Comparison of ENCODE assay signal across 20 cellular contexts in the genomic region with DNA sequence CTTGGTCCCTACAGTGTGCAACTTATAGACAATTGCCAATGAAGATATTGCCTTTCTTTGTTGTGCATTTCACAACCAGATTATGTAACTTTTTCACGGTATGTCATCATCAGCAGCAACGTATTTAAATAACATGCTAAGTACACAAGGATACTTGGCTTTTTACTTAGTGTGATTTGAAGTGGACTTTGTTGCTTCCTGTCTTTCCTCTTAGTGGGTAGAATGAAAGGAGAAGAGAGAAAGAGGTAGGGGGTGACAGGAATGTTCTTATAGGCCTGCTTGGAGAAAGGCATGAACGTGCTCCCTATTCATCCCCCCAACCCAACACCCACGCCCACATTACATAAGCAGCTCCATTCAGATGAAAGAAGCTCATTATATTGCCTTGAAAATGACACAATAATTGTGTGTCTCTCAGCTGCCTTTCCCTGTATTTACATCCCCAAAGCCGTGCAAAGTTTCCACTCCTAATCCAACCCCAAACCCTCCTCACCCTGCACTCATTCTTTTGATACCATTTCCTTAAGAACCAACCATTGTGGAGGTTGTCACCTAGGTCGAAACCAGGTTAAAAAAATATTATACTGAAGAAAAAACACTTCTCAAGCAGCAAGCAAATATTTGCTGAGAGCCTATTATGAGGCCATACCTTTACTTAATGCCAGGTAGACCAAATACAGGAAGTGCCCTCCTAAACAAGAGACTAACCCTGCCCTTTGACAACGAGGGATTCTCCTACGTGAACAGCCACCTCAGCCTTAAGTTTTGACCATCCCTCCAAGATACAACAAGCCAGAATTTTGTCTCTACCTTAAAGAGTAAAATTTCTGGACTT. TPM values are rescaled to one million over a fixed set of nuclear protein-coding genes. Genes with fewer than 3 reads are reported as not detected.
DNase-seq lines count a peak whose midpoint lies in the region; ATAC-seq and TF ChIP-seq lines count a peak whose summit lies in the region.
"Had no signal": no experiment of that assay in that cellular context is flagged by ENCODE, and none has a peak within 500 bp of the region (broad histone marks: within the 10 kb centered on the region; RNA-seq: fewer than 3 reads in every experiment).

No MANE protein-coding gene starts in this region.

- H3K36me3 ChIP-seq in mucosa of rectum (ENCODE audit: control insufficient read depth in 2 of 2, insufficient read depth in 2 of 2, low read length in 2 of 2): no peaks in the 10 kb centered on the region
- H3K36me3 ChIP-seq: BLaER1, gastrocnemius medialis, upper lobe of left lung had no signal

- peaks cover 0 to 2% of the 10 kb centered on the region in 2 donors for H3K4me1 ChIP-seq in mucosa of rectum (ENCODE audit: control insufficient read depth in 2 of 2, insufficient read depth in 2 of 2, low read length in 2 of 2)
- H3K4me1 ChIP-seq: BLaER1, gastrocnemius medialis had no signal

- BruUV-seq in Calu3 (replicated peaks; lab: Mats Ljungman, UMichigan): no TSS peak

- H3K27ac Mint-ChIP-seq in Calu3 (ENCODE audit: unreplicated experiment) (peak overlapping the region; percentile 85), natural killer cell (no peak overlapping the region)
- no peak overlapping the region for H3K27ac Mint-ChIP-seq in activated T-helper 17 cell treated with anti-CD3 and anti-CD28 coated beads, Interleukin-2, amount 50 U/mL, for 72 hours
- H3K27ac Mint-ChIP-seq: activated CD4-positive, alpha-beta T cell treated with anti-CD3 and anti-CD28 coated beads, Interleukin-2, amount 10 ng/mL, durations not matched to agents 7 days and 5 days had no signal

- CTCF ChIA-PET in Calu3 (lab: Charles Lee): no interaction called here

- TF ChIP-seq CTCF in Calu3 (IDR thresholded peaks at IDR 0.05; ENCODE audit: unreplicated experiment): no peak
- TF ChIP-seq CTCF in natural killer cell (IDR thresholded peaks at IDR 0.05): no peak

- peaks cover 21% of the 10 kb centered on the region for H3K4me1 Mint-ChIP-seq in Calu3 (ENCODE audit: low read depth, unreplicated experiment)
- H3K4me1 Mint-ChIP-seq in natural killer cell: no peaks in the 10 kb centered on the region
- no peaks in the 10 kb centered on the region for H3K4me1 Mint-ChIP-seq in activated T-helper 17 cell treated with anti-CD3 and anti-CD28 coated beads, Interleukin-2, amount 50 U/mL, for 72 hours
- H3K4me1 Mint-ChIP-seq: activated CD4-positive, alpha-beta T cell treated with anti-CD3 and anti-CD28 coated beads, Interleukin-2, amount 10 ng/mL, durations not matched to agents 7 days and 5 days had no signal

- peak overlapping the region in 1 of 2 donors; percentile 30 for H3K4me3 ChIP-seq in mucosa of rectum (ENCODE audit: low read length in 2 of 2)
- H3K4me3 ChIP-seq: BLaER1, gastrocnemius medialis, upper lobe of left lung had no signal

- H3K9ac ChIP-seq in mucosa of rectum (ENCODE audit: low read depth in 1 of 2, low read length in 2 of 2): no peak overlapping the region
- H3K9ac ChIP-seq: BLaER1, KMS-11 had no signal

- H3K9me3 Mint-ChIP-seq in Calu3 (ENCODE audit: low read depth, unreplicated experiment): peaks cover 2% of the 10 kb centered on the region
- no peaks in the 10 kb centered on the region for H3K9me3 Mint-ChIP-seq in natural killer cell
- H3K9me3 Mint-ChIP-seq in activated T-helper 17 cell treated with anti-CD3 and anti-CD28 coated beads, Interleukin-2, amount 50 U/mL, for 72 hours: peaks cover 5% of the 10 kb centered on the region
- H3K9me3 Mint-ChIP-seq: activated T-cell treated with anti-CD3 and anti-CD28 coated beads, Interleukin-2, amount 50 U/mL, for 24 hours had no signal

- no peak overlapping the region for H3K4me3 Mint-ChIP-seq in Calu3 (ENCODE audit: low read depth, unreplicated experiment)
- no peak overlapping the region for H3K4me3 Mint-ChIP-seq in natural killer cell
- H3K4me3 Mint-ChIP-seq in activated T-helper 17 cell treated with anti-CD3 and anti-CD28 coated beads, Interleukin-2, amount 50 U/mL, for 72 hours: no peak overlapping the region
- H3K4me3 Mint-ChIP-seq: activated CD4-positive, alpha-beta T cell treated with anti-CD3 and anti-CD28 coated beads, Interleukin-2, amount 10 ng/mL, durations not matched to agents 7 days and 5 days; activated T-cell treated with anti-CD3 and anti-CD28 coated beads, Interleukin-2, amount 50 U/mL, for 24 hours had no signal

- no peaks in the 10 kb centered on the region for H3K27me3 ChIP-seq in mucosa of rectum (ENCODE audit: control insufficient read depth in 2 of 2, insufficient read depth in 2 of 2, low read length in 2 of 2)
- H3K27me3 ChIP-seq: BLaER1, gastrocnemius medialis, upper lobe of left lung had no signal

- H3K27me3 Mint-ChIP-seq in Calu3 (ENCODE audit: unreplicated experiment) (no peaks in the 10 kb centered on the region), natural killer cell (ENCODE audit: low read depth in 2 of 2) (peaks cover 0 to 6% of the 10 kb centered on the region in 2 donors)
- no peaks in the 10 kb centered on the region for H3K27me3 Mint-ChIP-seq in activated T-helper 17 cell treated with anti-CD3 and anti-CD28 coated beads, Interleukin-2, amount 50 U/mL, for 72 hours
- H3K27me3 Mint-ChIP-seq: activated CD4-positive, alpha-beta T cell treated with anti-CD3 and anti-CD28 coated beads, Interleukin-2, amount 10 ng/mL, durations not matched to agents 7 days and 5 days; activated T-cell treated with anti-CD3 and anti-CD28 coated beads, Interleukin-2, amount 50 U/mL, for 24 hours had no signal

- H3K36me3 Mint-ChIP-seq in Calu3 (ENCODE audit: insufficient read depth, unreplicated experiment): peaks cover 10% of the 10 kb centered on the region
- no peaks in the 10 kb centered on the region for H3K36me3 Mint-ChIP-seq in natural killer cell
- H3K36me3 Mint-ChIP-seq in activated T-helper 17 cell treated with anti-CD3 and anti-CD28 coated beads, Interleukin-2, amount 50 U/mL, for 72 hours (ENCODE audit: low read depth): no peaks in the 10 kb centered on the region

- no peaks in the 10 kb centered on the region for H3K9me3 ChIP-seq in mucosa of rectum (ENCODE audit: control insufficient read depth in 2 of 2, low read length in 2 of 2)
- H3K9me3 ChIP-seq: gastrocnemius medialis, upper lobe of left lung had no signal

- intact Hi-C loops in Calu3 (cut with micrococcal nuclease; ENCODE audit: unreplicated experiment): loop anchor here (1.0 kb wide), 1 partner anchor 26 kb away; no protein-coding TSS in a partner anchor
- intact Hi-C loops in natural killer cell (cut with micrococcal nuclease): no loop called here

- DNase-seq in Calu3: peak; percentile 11
- DNase-seq in NCI-H2029 treated with DMSO at 0.1 percent for 48 hours (lab: John Stamatoyannopoulos, UW): peak; percentile 31
- peak in 4 of 61 donors; percentile 0 to 2 (median 0) for DNase-seq in caudate nucleus (lab: John Stamatoyannopoulos, UW)
- DNase-seq in natural killer cell: no peak
- DNase-seq: activated CD4-positive, alpha-beta T cell treated with anti-CD3 and anti-CD28 coated beads, Interleukin-2, amount 10 ng/mL, durations not matched to agents 7 days and 5 days; activated T-cell treated with anti-CD3 and anti-CD28 coated beads, Interleukin-2, amount 50 U/mL, for 24 hours; cerebellar nuclear complex; gastrocnemius medialis; HCEC 1CT; mesendoderm; NCI-H526; Right ventricle myocardium superior; upper lobe of left lung had no signal

- H3K27ac ChIP-seq in caudate nucleus (ENCODE audit: low read depth, low read length): peak overlapping the region; percentile 22
- peak overlapping the region; percentile 24 to 61 for H3K27ac ChIP-seq in mucosa of rectum (ENCODE audit: low read depth in 2 of 2, low read length in 2 of 2)
- H3K27ac ChIP-seq: BLaER1, gastrocnemius medialis, KMS-11 had no signal

- no peak for ATAC-seq in GM19463 (IDR thresholded peaks at IDR 0.05; ENCODE audit: unreplicated experiment)
- no peak for ATAC-seq in HG02852 (IDR thresholded peaks at IDR 0.05; ENCODE audit: unreplicated experiment)
- ATAC-seq in natural killer cell: no peak
- ATAC-seq in activated T-helper 17 cell treated with anti-CD3 and anti-CD28 coated beads, Interleukin-2, amount 50 U/mL, for 72 hours (replicated peaks): no peak
- ATAC-seq: gastrocnemius medialis had no signal

RNA-seq across cellular contexts. Expression of gene GK, which starts 25.2 kb away (rescaled TPM):
- 14.3 and 15.2 TPM in 2 replicates for total RNA-seq in Calu3 (2022)
- total RNA-seq in natural killer cell: 10 to 100 TPM in 1 of 3 donors, 1 to 10 TPM in 2; 5.1 to 10.2 (median 7.6) TPM
- 100 to 1,000 TPM in 1 of 2 donors, 10 to 100 TPM in 1; 70.4 to 120 TPM for total RNA-seq in activated T-helper 17 cell treated with anti-CD3 and anti-CD28 coated beads, Interleukin-2, amount 50 U/mL, for 72 hours

RNA-seq across cellular contexts. Expression of gene TASL, which starts 50.5 kb away (rescaled TPM):
- total RNA-seq in Calu3 (2022) (not detected in 2 replicates), natural killer cell (1 to 10 TPM; 2.2 to 4.7 (median 4.0) TPM)
- total RNA-seq in activated T-helper 17 cell treated with anti-CD3 and anti-CD28 coated beads, Interleukin-2, amount 50 U/mL, for 72 hours: 1 to 10 TPM; 1.9 to 4.6 TPM
- total RNA-seq: Daoy had no signal
